In genomic region chr3:119279101-119279554, GRCh38 we compare ENCODE assay signal across 1 cellular context.
TF ChIP-seq lines count a peak whose summit lies in the region.

No MANE protein-coding gene starts in this region.

TF ChIP-seq in endothelial cell of umbilical vein, 7 proteins besides CTCF, POLR2A, EP300 and RAD21:
- no peak for TF ChIP-seq MAX (IDR thresholded peaks at IDR 0.05; ENCODE audit: insufficient read depth, insufficient read length)
- no peak for TF ChIP-seq FOS (IDR thresholded peaks at IDR 0.05; ENCODE audit: borderline replicate concordance, insufficient read depth, low read length)
- no peak for TF ChIP-seq GATA2 (IDR thresholded peaks at IDR 0.05; ENCODE audit: insufficient read depth, insufficient read length, low read depth, low read length)
TF ChIP-seq in endothelial cell of umbilical vein: peak in this region for 0.
